In the genomic region with DNA sequence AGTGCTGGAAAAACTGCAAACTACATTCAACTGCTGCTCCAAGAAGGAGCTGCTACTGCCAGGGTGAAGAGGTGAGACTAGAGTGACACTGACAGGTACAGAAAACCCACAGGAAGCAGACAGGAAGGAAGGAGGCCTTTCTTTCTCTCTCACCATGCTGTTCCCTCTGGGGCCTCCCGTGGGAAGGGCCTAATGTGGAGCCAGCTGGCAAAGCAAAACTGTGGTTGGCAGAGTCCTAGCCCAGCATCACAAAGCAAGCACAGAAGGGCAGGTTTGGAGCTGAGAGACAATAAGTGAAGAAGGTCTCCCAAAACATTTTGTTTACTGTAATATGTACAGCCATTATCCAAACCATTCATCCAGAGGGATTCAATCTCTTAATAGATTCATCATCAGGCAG, we compare ENCODE assay signal across 11 cellular contexts.
DNase-seq lines count a peak whose midpoint lies in the region; ATAC-seq, FAIRE-seq and TF ChIP-seq lines count a peak whose summit lies in the region.
"Had no signal": no experiment of that assay in that cellular context is flagged by ENCODE, and none has a peak within 500 bp of the region (broad histone marks: within the 10 kb centered on the region; RNA-seq: fewer than 3 reads in every experiment).

No MANE protein-coding gene starts in this region.

- no peaks in the 10 kb centered on the region for H3K4me1 ChIP-seq in breast epithelium
- H3K4me1 ChIP-seq in small intestine (ENCODE audit: control insufficient read depth in 2 of 2, insufficient read depth in 1 of 2, low read depth in 1 of 2, low read length in 1 of 2) = peaks cover 0 to 12% of the 10 kb centered on the region in 2 donors

- no peak for TF ChIP-seq POLR2A in breast epithelium (IDR thresholded peaks at IDR 0.05)

- intact Hi-C loops in breast epithelium (cut with DNase I; ENCODE audit: low total_unique reads) = loop anchor here (5.0 kb wide), 1 partner anchor 228 kb away; no protein-coding TSS in a partner anchor

- no peak overlapping the region for H3K4me3 ChIP-seq in breast epithelium
- H3K4me3 ChIP-seq in small intestine (ENCODE audit: low read depth in 1 of 2, low read length in 2 of 2) = no peak overlapping the region
- H3K4me3 ChIP-seq: tibial artery had no signal

- FAIRE-seq in small intestine (lab: Jason Lieb, UNC) = no peak

- 0 to 22% (median 19%) methylated on average over 1 of the region's 1 CpG for WGBS in small intestine, 3 donors

- H3K27ac ChIP-seq in breast epithelium (peak overlapping the region; percentile 57 to 85), small intestine (ENCODE audit: low read depth in 1 of 2, low read length in 1 of 2) (no peak overlapping the region)
- H3K27ac ChIP-seq: foreskin keratinocyte, tibial artery had no signal

- no peaks in the 10 kb centered on the region for H3K27me3 ChIP-seq in breast epithelium
- no peaks in the 10 kb centered on the region for H3K27me3 ChIP-seq in small intestine (ENCODE audit: control insufficient read depth in 2 of 2, insufficient read depth in 2 of 2, low read length in 2 of 2)
- H3K27me3 ChIP-seq: foreskin keratinocyte, tibial artery had no signal

- no peaks in the 10 kb centered on the region for H3K9me3 ChIP-seq in breast epithelium
- no peaks in the 10 kb centered on the region for H3K9me3 ChIP-seq in small intestine (ENCODE audit: control insufficient read depth, low read depth)
- H3K9me3 ChIP-seq: tibial artery had no signal

- ATAC-seq in HG03520 (IDR thresholded peaks at IDR 0.05; ENCODE audit: unreplicated experiment) = no peak
- ATAC-seq: foreskin keratinocyte had no signal

- H3K36me3 ChIP-seq in breast epithelium (no peaks in the 10 kb centered on the region), small intestine (ENCODE audit: control insufficient read depth in 2 of 2, insufficient read depth in 2 of 2, low read length in 2 of 2) (no peaks in the 10 kb centered on the region)
- H3K36me3 ChIP-seq: tibial artery had no signal

- no peak for TF ChIP-seq CTCF in breast epithelium (IDR thresholded peaks at IDR 0.05)

- peak; percentile 25 to 41 for DNase-seq in NCI-H2081 (lab: John Stamatoyannopoulos, UW)
- DNase-seq in NCI-H2081 treated with DMSO at 0.1 percent for 48 hours (lab: John Stamatoyannopoulos, UW) = no peak
- DNase-seq in NCI-H1694 treated with DMSO at 0.1 percent for 48 hours (lab: John Stamatoyannopoulos, UW) = peak; percentile 84
- no peak for DNase-seq in breast epithelium (ENCODE audit: low spot score in 2 of 2)
- peak in 47 of 56 donors; percentile 9 to 81 (median 54) for DNase-seq in nucleus accumbens (lab: John Stamatoyannopoulos, UW)
- DNase-seq in activated CD4-positive, alpha-beta T cell treated with anti-CD3 and anti-CD28 coated beads, Interleukin-2, amount 50 U/mL, for 1 hour = no peak
- DNase-seq in small intestine = no peak
- DNase-seq: ACHN, foreskin keratinocyte had no signal

Comparison
In these comparisons a context has a peak if more than half of its experiments do, and no peak if none do; other contexts are left out.
1. DNase-seq: peak in NCI-H2081 (2 of 2), NCI-H1694 treated with DMSO at 0.1 percent for 48 hours (single experiment) and nucleus accumbens (47 of 56); none in NCI-H2081 treated with DMSO at 0.1 percent for 48 hours (single experiment), breast epithelium (0 of 2), activated CD4-positive, alpha-beta T cell treated with anti-CD3 and anti-CD28 coated beads, Interleukin-2, amount 50 U/mL, for 1 hour (single experiment) and small intestine (single experiment).
2. H3K27ac ChIP-seq: peak in breast epithelium (2 of 2); none in small intestine (0 of 2).